In the genomic region with DNA sequence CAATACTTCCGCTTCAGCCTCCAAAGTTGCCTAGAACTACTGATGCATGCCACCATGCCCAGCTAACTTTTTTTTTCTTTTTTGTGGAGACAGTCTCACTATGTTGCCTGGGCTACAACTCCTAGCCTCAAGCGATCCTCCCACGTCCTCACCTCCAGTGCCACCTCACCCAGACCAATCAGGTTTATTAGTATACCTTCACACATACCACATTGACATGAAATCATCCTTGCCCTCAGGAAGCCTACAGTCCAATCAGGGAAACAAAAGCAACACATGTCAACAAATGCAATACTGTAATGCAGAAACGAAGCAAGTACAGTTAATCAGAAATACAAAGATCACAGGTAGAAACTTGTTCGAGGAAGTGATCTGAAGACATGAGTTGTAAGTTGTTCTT, we compare ENCODE assay signal across 1 cellular context.
TF ChIP-seq lines count a peak whose summit lies in the region.

No MANE protein-coding gene starts in this region.

TF ChIP-seq in HEK293T, 16 proteins besides CTCF, POLR2A, EP300 and RAD21 (continued from another document):
- TF ChIP-seq, protein P1, sequence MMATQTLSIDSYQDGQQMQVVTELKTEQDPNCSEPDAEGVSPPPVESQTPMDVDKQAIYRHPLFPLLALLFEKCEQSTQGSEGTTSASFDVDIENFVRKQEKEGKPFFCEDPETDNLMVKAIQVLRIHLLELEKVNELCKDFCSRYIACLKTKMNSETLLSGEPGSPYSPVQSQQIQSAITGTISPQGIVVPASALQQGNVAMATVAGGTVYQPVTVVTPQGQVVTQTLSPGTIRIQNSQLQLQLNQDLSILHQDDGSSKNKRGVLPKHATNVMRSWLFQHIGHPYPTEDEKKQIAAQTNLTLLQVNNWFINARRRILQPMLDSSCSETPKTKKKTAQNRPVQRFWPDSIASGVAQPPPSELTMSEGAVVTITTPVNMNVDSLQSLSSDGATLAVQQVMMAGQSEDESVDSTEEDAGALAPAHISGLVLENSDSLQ (IDR thresholded peaks at IDR 0.05), result no peak
